8 cellular contexts compared by ENCODE assay signal in genomic region chr16:1181715-1182671, GRCh38. TPM values are rescaled to one million over a fixed set of nuclear protein-coding genes. Genes with fewer than 3 reads are reported as not detected.
DNase-seq lines count a peak whose midpoint lies in the region; FAIRE-seq and TF ChIP-seq lines count a peak whose summit lies in the region.

No MANE protein-coding gene starts in this region.

- peaks cover 22% of the 10 kb centered on the region for H3K4me1 ChIP-seq in skeletal muscle satellite cell (ENCODE audit: control insufficient read depth, insufficient read depth, low read length)

- H3K4me3 ChIP-seq in skeletal muscle satellite cell (ENCODE audit: low read length) = peak overlapping the region; percentile 52

- H3K4me2 ChIP-seq in skeletal muscle satellite cell (ENCODE audit: low read length) = peak overlapping the region; percentile 78

- peak; percentile 1; the same call in 1 of the 2 replicates for TF ChIP-seq POLR2A in H54 (IDR thresholded peaks at IDR 0.05; ENCODE audit: low read depth, low read length)

- FAIRE-seq in H54 (lab: Jason Lieb, UNC) = no peak

- no peaks in the 10 kb centered on the region for H3K9me3 ChIP-seq in skeletal muscle satellite cell (replicated peaks; ENCODE audit: low read length)

- peak overlapping the region; percentile 35 for H3K9ac ChIP-seq in skeletal muscle satellite cell (ENCODE audit: low read depth, low read length)

- peak overlapping the region; percentile 30 for H3K27ac ChIP-seq in angular gyrus (ENCODE audit: low read depth, low read length)

- H3K27me3 ChIP-seq in skeletal muscle satellite cell (ENCODE audit: control insufficient read depth, insufficient read depth, low read length) = peaks cover 25% of the 10 kb centered on the region

- DNase-seq in H54 (ENCODE audit: insufficient read length, low spot score) (peak; percentile 78), islet precursor cell (peak; percentile 70), SIG-M5 (lab: John Stamatoyannopoulos, UW) (no peak), MV-4-11 (lab: John Stamatoyannopoulos, UW) (no peak), NCI-H187 treated with DMSO at 0.1 percent for 48 hours (lab: John Stamatoyannopoulos, UW) (no peak)
- DNase-seq in stimulated activated CD4-positive, alpha-beta T cell treated with anti-CD3 and anti-CD28 coated beads, Interleukin-15, amount 100 ng/mL, for 24 hours = no peak

- no peaks in the 10 kb centered on the region for H3K36me3 ChIP-seq in skeletal muscle satellite cell (ENCODE audit: insufficient read depth, low read length)

RNA-seq across cellular contexts. Expression of gene CACNA1H, which starts 29.1 kb away (rescaled TPM):
- total RNA-seq in skeletal muscle satellite cell (2012; rRNA removed) = under 0.01 and 2.0 TPM in 2 replicates

RNA-seq across cellular contexts. Expression of gene TPSG1, which starts 43.1 kb away (rescaled TPM):
- total RNA-seq in skeletal muscle satellite cell (2012; rRNA removed) = not detected in 2 replicates

RNA-seq across cellular contexts. Expression of gene TPSB2, which starts 48.0 kb away (rescaled TPM):
- total RNA-seq in skeletal muscle satellite cell (2012; rRNA removed) = not detected in 2 replicates

RNA-seq across cellular contexts. Expression of gene TPSAB1, which starts 58.5 kb away (rescaled TPM):
- not detected in 2 replicates for total RNA-seq in skeletal muscle satellite cell (2012; rRNA removed)

Comparison
In these comparisons a context has a peak if more than half of its experiments do, and no peak if none do; other contexts are left out.
1. DNase-seq: peak in H54 (single experiment) and islet precursor cell (single experiment); none in SIG-M5 (single experiment), stimulated activated CD4-positive, alpha-beta T cell treated with anti-CD3 and anti-CD28 coated beads, Interleukin-15, amount 100 ng/mL, for 24 hours (single experiment), MV-4-11 (single experiment) and NCI-H187 treated with DMSO at 0.1 percent for 48 hours (single experiment).